In genomic region chr1:56688522-56689026, GRCh38 we compare ENCODE assay signal across 8 cellular contexts. TPM values are rescaled to one million over a fixed set of nuclear protein-coding genes. Genes with fewer than 3 reads are reported as not detected.
DNase-seq lines count a peak whose midpoint lies in the region; ATAC-seq and TF ChIP-seq lines count a peak whose summit lies in the region.

No MANE protein-coding gene starts in this region.

- CTCF ChIA-PET in BJ (lab: Yijun Ruan, JAX): interaction anchor here (0.6 kb wide), 1 partner anchor 21 kb away, joined by 3 read pairs; no protein-coding TSS in a partner anchor

- no peak for TF ChIP-seq CTCF in BJ (IDR thresholded peaks at IDR 0.05; ENCODE audit: insufficient read depth, low read depth, low read length)

- no peak overlapping the region for H3K9ac ChIP-seq in GM23248

- WGBS in GM23248 (ENCODE audit: low coverage in 1 of 2, low lambda C conversion rate in 2 of 2, missing lambda C conversion rate in 2 of 2), 2 experiments: 38 to 42% methylated on average over 3 of the region's 3 CpGs

- ATAC-seq in HG03045 (IDR thresholded peaks at IDR 0.05; ENCODE audit: unreplicated experiment) (no peak), GM19328 (IDR thresholded peaks at IDR 0.05; ENCODE audit: unreplicated experiment) (no peak)

- peaks cover 18% of the 10 kb centered on the region; the same call in 1 of the 2 replicates for H3K4me1 ChIP-seq in GM23248 (ENCODE audit: insufficient read depth)

- in situ Hi-C loops in GM23248 (cut with MboI): no loop called here

- H3K27me3 ChIP-seq in BJ (ENCODE audit: control insufficient read depth, insufficient read depth, low read length): no peaks in the 10 kb centered on the region
- no peaks in the 10 kb centered on the region for H3K27me3 ChIP-seq in GM23248 (replicated peaks; ENCODE audit: insufficient read depth)

- H2AFZ ChIP-seq in GM23248: no peak overlapping the region

- no peaks in the 10 kb centered on the region for H4K20me1 ChIP-seq in GM23248 (ENCODE audit: insufficient read depth)

- POLR2A ChIA-PET in BJ (lab: Charles Lee): no interaction called here

- H3K4me2 ChIP-seq in GM23248 (ENCODE audit: unreplicated experiment): peak overlapping the region; percentile 5

- H3K9me2 ChIP-seq in GM23248 (ENCODE audit: insufficient read depth): no peaks in the 10 kb centered on the region

- DNase-seq in BJ (ENCODE audit: low read depth): peak; percentile 20
- DNase-seq in GM23248: peak; percentile 80
- DNase-seq in NCI-H69 (lab: John Stamatoyannopoulos, UW): peak; percentile 33
- DNase-seq in iPS DF 19.7 (ENCODE audit: low read depth, low spot score): peak; percentile 45
- no peak for DNase-seq in NCI-H128 (lab: John Stamatoyannopoulos, UW; ENCODE audit: unreplicated experiment)
- DNase-seq in NCI-H1105 treated with DMSO at 0.1 percent for 48 hours (lab: John Stamatoyannopoulos, UW): no peak

- H3K9me3 ChIP-seq in GM23248 (ENCODE audit: low read depth): no peaks in the 10 kb centered on the region

- no peaks in the 10 kb centered on the region for H3K36me3 ChIP-seq in BJ (ENCODE audit: control insufficient read depth, insufficient read depth, low read length)
- no peaks in the 10 kb centered on the region for H3K36me3 ChIP-seq in GM23248 (ENCODE audit: low read depth)

- H3K79me2 ChIP-seq in GM23248 (ENCODE audit: insufficient read depth): no peaks in the 10 kb centered on the region

- H3F3A ChIP-seq in GM23248 (ENCODE audit: insufficient read depth): peaks cover 12% of the 10 kb centered on the region

- no peak overlapping the region for H3K27ac ChIP-seq in GM23248

- no peak overlapping the region for H3K4me3 ChIP-seq in BJ (ENCODE audit: low read depth, low read length)
- no peak overlapping the region for H3K4me3 ChIP-seq in GM23248

RNA-seq across cellular contexts. Expression of gene PRKAA2, which starts 43.5 kb away (rescaled TPM):
- polyA plus RNA-seq in BJ (2011; rRNA removed) (0.70 and 1.6 TPM in 2 replicates), GM23248 (2016; fragmentation: Nextera tagmentation; extraction: Ambion mirVana) (0.44 and 0.49 TPM in 2 replicates)
- polyA minus RNA-seq in BJ (2011; rRNA and poly(A)+ RNA removed): 1.4 and 1.8 TPM in 2 replicates
- total RNA-seq in GM23248 (2014; rRNA removed; shearing (Covaris generic)): 0.65 and 0.76 TPM in 2 replicates

Comparison
In these comparisons a context has a peak if more than half of its experiments do, and no peak if none do; other contexts are left out.
1. DNase-seq: peak in BJ (single experiment), GM23248 (single experiment), NCI-H69 (single experiment) and iPS DF 19.7 (single experiment); none in NCI-H128 (single experiment) and NCI-H1105 treated with DMSO at 0.1 percent for 48 hours (single experiment).